In genomic region chr13:95698047-95698749, GRCh38 we compare ENCODE assay signal across 8 cellular contexts. TPM values are rescaled to one million over a fixed set of nuclear protein-coding genes. Genes with fewer than 3 reads are reported as not detected.
DNase-seq lines count a peak whose midpoint lies in the region; ATAC-seq and TF ChIP-seq lines count a peak whose summit lies in the region.

No MANE protein-coding gene starts in this region.

- no peaks in the 10 kb centered on the region for H3K9me3 Mint-ChIP-seq in Calu3 (ENCODE audit: low read depth, unreplicated experiment)

- TF ChIP-seq CTCF in C4-2B (conservative IDR thresholded peaks at IDR 0.05) (peak; percentile 47), kidney epithelial cell (IDR thresholded peaks at IDR 0.05; ENCODE audit: insufficient read depth, low read length, poor library complexity, severe bottlenecking) (peak; percentile 35), Calu3 (IDR thresholded peaks at IDR 0.05; ENCODE audit: unreplicated experiment) (no peak)

- H3K27ac ChIP-seq in C4-2B = no peak overlapping the region

- ATAC-seq in SK-N-SH treated with all-trans-retinoic acid at 6 μM for 48 hours = peak; percentile 57; the same call in 2 of the 3 replicates

- no peaks in the 10 kb centered on the region for H3K36me3 Mint-ChIP-seq in Calu3 (ENCODE audit: insufficient read depth, unreplicated experiment)

- H3K36me3 ChIP-seq in H7 (replicated peaks; ENCODE audit: control insufficient read depth, insufficient read depth, low read length) (no peaks in the 10 kb centered on the region), kidney epithelial cell (ENCODE audit: control insufficient read depth, insufficient read depth, low read length) (no peaks in the 10 kb centered on the region)

- intact Hi-C loops in Calu3 (cut with micrococcal nuclease; ENCODE audit: unreplicated experiment) = no loop called here

- DNase-seq in H7 (peak; percentile 30), kidney epithelial cell (ENCODE audit: low read depth) (no peak), Calu3 (no peak), ureter (ENCODE audit: low spot score) (no peak)
- DNase-seq in activated CD4-positive, alpha-beta T cell treated with anti-CD3 and anti-CD28 coated beads, Interleukin-2, amount 50 U/mL, for 4 hours = no peak
- no peak for DNase-seq in stimulated activated CD4-positive, alpha-beta T cell treated with anti-CD3 and anti-CD28 coated beads, Interleukin-12 subunit alpha, Interleukin-12 subunit beta, amount 100 ng/mL, for 4 hours

- H3K4me3 Mint-ChIP-seq in Calu3 (ENCODE audit: low read depth, unreplicated experiment) = no peak overlapping the region

- H3K4me3 ChIP-seq in H7 (ENCODE audit: insufficient read depth, low read depth, low read length) = no peak overlapping the region
- H3K4me3 ChIP-seq in kidney epithelial cell (ENCODE audit: low read depth, low read length) = no peak overlapping the region

- CTCF ChIA-PET in Calu3 (lab: Charles Lee) = no interaction called here

- H3K4me1 Mint-ChIP-seq in Calu3 (ENCODE audit: low read depth, unreplicated experiment) = peaks cover 14% of the 10 kb centered on the region

- no peaks in the 10 kb centered on the region for H3K27me3 Mint-ChIP-seq in Calu3 (ENCODE audit: unreplicated experiment)

- H3K27me3 ChIP-seq in H7 (ENCODE audit: control insufficient read depth, insufficient read depth, low read length) (no peaks in the 10 kb centered on the region), kidney epithelial cell (ENCODE audit: control insufficient read depth, insufficient read depth, low read length) (no peaks in the 10 kb centered on the region)

- BruUV-seq in Calu3 (replicated peaks; lab: Mats Ljungman, UMichigan) = no TSS peak

- H3K27ac Mint-ChIP-seq in Calu3 (ENCODE audit: unreplicated experiment) = no peak overlapping the region

TF ChIP-seq in SK-N-SH treated with all-trans-retinoic acid at 6 μM for 48 hours, 23 proteins besides CTCF, POLR2A, EP300 and RAD21:
- TF ChIP-seq ZNF70 (CRISPR knock-in tag; IDR thresholded peaks at IDR 0.05) = no peak
- no peak for TF ChIP-seq ZFP30 (CRISPR knock-in tag; IDR thresholded peaks at IDR 0.05)
- TF ChIP-seq TCF4 (CRISPR knock-in tag; IDR thresholded peaks at IDR 0.05; ENCODE audit: borderline replicate concordance) = no peak

RNA-seq across cellular contexts. Expression of gene DNAJC3, which starts 21.3 kb away (rescaled TPM):
- 14.0 and 18.7 TPM in 2 replicates for total RNA-seq in H7 (2014; rRNA removed; shearing (Covaris generic))
- total RNA-seq in kidney epithelial cell (45.5 and 49.7 TPM in 2 replicates), Calu3 (2022) (21.2 and 22.2 TPM in 2 replicates), ureter (56.5 TPM)

RNA-seq across cellular contexts. Expression of gene DZIP1, which starts 53.7 kb away (rescaled TPM):
- 21.4 and 22.9 TPM in 2 replicates for total RNA-seq in H7 (2014; rRNA removed; shearing (Covaris generic))
- total RNA-seq in kidney epithelial cell (25.3 and 29.0 TPM in 2 replicates), Calu3 (2022) (10.2 and 13.3 TPM in 2 replicates), ureter (17.2 TPM)
